19 cellular contexts compared by ENCODE assay signal in the genomic region with DNA sequence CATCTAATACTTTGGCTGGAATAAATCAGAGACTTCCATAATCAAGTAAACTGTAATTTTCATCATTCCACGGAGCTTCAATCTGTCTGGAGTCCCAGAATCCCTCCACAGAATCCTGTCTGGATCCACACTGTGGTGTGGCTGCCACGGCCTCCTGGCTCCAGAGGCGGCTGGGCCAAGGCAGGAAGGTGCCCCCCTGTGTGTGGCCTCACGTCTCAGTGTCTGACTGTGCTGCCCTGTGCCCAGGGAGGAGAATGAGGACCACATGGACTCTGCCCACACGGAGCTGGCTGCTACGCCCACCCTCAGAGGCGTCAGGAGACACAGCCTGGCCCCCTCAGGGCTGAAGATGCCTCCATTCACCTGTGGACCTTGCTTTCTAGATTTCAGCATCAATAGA. TPM values are rescaled to one million over a fixed set of nuclear protein-coding genes. Genes with fewer than 3 reads are reported as not detected.
DNase-seq lines count a peak whose midpoint lies in the region; ATAC-seq and TF ChIP-seq lines count a peak whose summit lies in the region.
"Had no signal": no experiment of that assay in that cellular context is flagged by ENCODE, and none has a peak within 500 bp of the region (broad histone marks: within the 10 kb centered on the region; RNA-seq: fewer than 3 reads in every experiment).

No MANE protein-coding gene starts in this region.

- H3K4me1 ChIP-seq in osteoblast (ENCODE audit: insufficient read depth, low read length) (no peaks in the 10 kb centered on the region), skeletal muscle tissue (ENCODE audit: control insufficient read depth in 3 of 3, insufficient read depth in 3 of 3, low read length in 3 of 3) (no peaks in the 10 kb centered on the region)
- H3K4me1 ChIP-seq: BE2C had no signal

- DNase-seq in D341Med (ENCODE audit: low spot score): peak; percentile 11
- DNase-seq in osteoblast (ENCODE audit: insufficient read length, low spot score, missing footprints): peak; percentile 66
- DNase-seq in GM10248 (ENCODE audit: extremely low spot score): no peak
- DNase-seq in GM19238 (ENCODE audit: insufficient read length, low spot score): no peak
- DNase-seq: 8988T; ACHN; BE2C; C1 segment of cervical spinal cord; CD4-positive, alpha-beta memory T cell; CD4-positive, CD25-positive, alpha-beta regulatory T cell; CD8-positive, alpha-beta memory T cell; COR-L47; DMS79 treated with DMSO at 0.1 percent for 48 hours; GF-D8 had no signal

- H3K4me3 ChIP-seq in osteoblast (ENCODE audit: insufficient read depth, low read length) (no peak overlapping the region), skeletal muscle tissue (ENCODE audit: low read length in 3 of 3) (peak overlapping the region in 2 of 3 donors; percentile 29 to 38)
- H3K4me3 ChIP-seq: BLaER1, GM12878 had no signal

- H3K27ac ChIP-seq in osteoblast (ENCODE audit: low read depth, low read length) (no peak overlapping the region), skeletal muscle tissue (ENCODE audit: low read depth, low read length) (no peak overlapping the region), temporal lobe (ENCODE audit: low read depth, low read length) (peak overlapping the region; percentile 4)
- H3K27ac ChIP-seq: BLaER1 had no signal

- H3K36me3 ChIP-seq in osteoblast (ENCODE audit: insufficient read depth, low read length): no peaks in the 10 kb centered on the region
- no peaks in the 10 kb centered on the region for H3K36me3 ChIP-seq in skeletal muscle tissue (ENCODE audit: control insufficient read depth in 3 of 3, insufficient read depth in 3 of 3, low read length in 3 of 3)
- H3K36me3 ChIP-seq: BE2C, BLaER1 had no signal

- H3K4me2 ChIP-seq in osteoblast (ENCODE audit: insufficient read depth, low read length): no peak overlapping the region

- POLR2A ChIA-PET in GM10248 (lab: Yijun Ruan, JAX): no interaction called here

- no peak for ATAC-seq in GM21528 (IDR thresholded peaks at IDR 0.05; ENCODE audit: low FRiP score, unreplicated experiment)
- ATAC-seq: GM12878 had no signal

- H3K9me3 ChIP-seq in osteoblast (ENCODE audit: low read depth, low read length): peaks cover 3% of the 10 kb centered on the region
- peaks cover 17 to 33% (median 26%) of the 10 kb centered on the region in 3 donors for H3K9me3 ChIP-seq in skeletal muscle tissue (ENCODE audit: control insufficient read depth in 3 of 3, low read length in 3 of 3)
- H3K9me3 ChIP-seq: BE2C had no signal

- H3K79me2 ChIP-seq in osteoblast (ENCODE audit: insufficient read depth, low read length): no peaks in the 10 kb centered on the region

- H3K27me3 ChIP-seq in osteoblast (ENCODE audit: insufficient read depth, low read length): no peaks in the 10 kb centered on the region
- no peaks in the 10 kb centered on the region for H3K27me3 ChIP-seq in skeletal muscle tissue (ENCODE audit: control insufficient read depth in 3 of 3, insufficient read depth in 3 of 3, low read length in 3 of 3)
- H3K27me3 ChIP-seq: BE2C, BLaER1 had no signal

- H2AFZ ChIP-seq in osteoblast (ENCODE audit: low read length): no peak overlapping the region

- H3K9ac ChIP-seq in skeletal muscle tissue (ENCODE audit: low read depth in 1 of 3, low read length in 3 of 3): no peak overlapping the region
- H3K9ac ChIP-seq: BLaER1 had no signal

- TF ChIP-seq CTCF in osteoblast (IDR thresholded peaks at IDR 0.05; ENCODE audit: extremely low read depth, low read depth, low read length) (no peak), GM10248 (IDR thresholded peaks at IDR 0.05; ENCODE audit: control extremely low read depth, extremely low read depth, low read depth, missing control alignments) (no peak)

- CTCF ChIA-PET in GM10248 (lab: Yijun Ruan, JAX): no interaction called here

- no peaks in the 10 kb centered on the region for H4K20me1 ChIP-seq in osteoblast (ENCODE audit: insufficient read depth, low read length)
- H4K20me1 ChIP-seq: BLaER1 had no signal

RNA-seq across cellular contexts. Expression of gene ZNF135, which starts 12.2 kb away (rescaled TPM):
- total RNA-seq in osteoblast: 6.5 and 8.3 TPM in 2 replicates
- 10.4 TPM for total RNA-seq in skeletal muscle tissue
- total RNA-seq in temporal lobe: 9.8 TPM
- total RNA-seq: GM12878 had no signal

RNA-seq across cellular contexts. Expression of gene ZSCAN1, which starts 13.0 kb away (rescaled TPM):
- total RNA-seq in osteoblast (0.36 TPM in 1 of 2 replicates, not detected in the other), skeletal muscle tissue (not detected), temporal lobe (2.2 TPM)
- total RNA-seq: CD4-positive, alpha-beta memory T cell; CD4-positive, CD25-positive, alpha-beta regulatory T cell; CD8-positive, alpha-beta memory T cell; GM12878 had no signal

RNA-seq across cellular contexts. Expression of gene ZNF606, which starts 44.2 kb away (rescaled TPM):
- total RNA-seq in osteoblast: 16.3 and 17.4 TPM in 2 replicates
- total RNA-seq in skeletal muscle tissue: 15.1 TPM
- total RNA-seq in temporal lobe: 48.9 TPM

RNA-seq across cellular contexts. Expression of gene ZSCAN18, which starts 51.2 kb away (rescaled TPM):
- total RNA-seq in osteoblast (49.8 and 60.4 TPM in 2 replicates), skeletal muscle tissue (50.6 TPM), temporal lobe (83.6 TPM)

Comparison
In these comparisons a context has a peak if more than half of its experiments do, and no peak if none do; other contexts are left out.
1. DNase-seq: peak in D341Med (single experiment) and osteoblast (single experiment); none in GM10248 (single experiment) and GM19238 (single experiment).